ENCODE assay signal across 1 cellular context in genomic region chr6:31776961-31777666, GRCh38.
TF ChIP-seq lines count a peak whose summit lies in the region.

TSS of gene VWA7 (minus strand) at chr6:31777328. CDS start at chr6:31776779, 549 bp downstream.

TF ChIP-seq in HepG2, 621 proteins besides CTCF, POLR2A, EP300 and RAD21 (continued from another document and continues in another):
- TF ChIP-seq ATF3 (CRISPR knock-in tag; IDR thresholded peaks at IDR 0.05) (peak; percentile 80), MEF2D (CRISPR knock-in tag; IDR thresholded peaks at IDR 0.05) (peak; percentile 94), ZBED4 (CRISPR knock-in tag; IDR thresholded peaks at IDR 0.05; ENCODE audit: borderline replicate concordance) (peak; percentile 91; the same call in 1 of the 2 replicates), GLI4 (CRISPR knock-in tag; IDR thresholded peaks at IDR 0.05; ENCODE audit: borderline replicate concordance) (0 out of 2 replicates have a peak, but pooled peaks have one; percentile 50), SOX13 (IDR thresholded peaks at IDR 0.05) (no peak), SOX13 (CRISPR knock-in tag; conservative IDR thresholded peaks at IDR 0.05 in 1 of 2, IDR thresholded peaks at IDR 0.05 in 1 of 2) (peak in 1 of 2 experiments; percentile 64; a peak in 2 of 4 replicates), TAF15 (IDR thresholded peaks at IDR 0.05; ENCODE audit: low read depth, low read length, poor library complexity, severe bottlenecking) (peak; percentile 59), ZSCAN12 (CRISPR knock-in tag; IDR thresholded peaks at IDR 0.05) (no peak), ISL2 (CRISPR knock-in tag; IDR thresholded peaks at IDR 0.05) (peak; percentile 66), ZNF710 (CRISPR knock-in tag; IDR thresholded peaks at IDR 0.05; ENCODE audit: borderline replicate concordance) (peak; percentile 20; the same call in 1 of the 2 replicates), KLF13 (CRISPR knock-in tag; IDR thresholded peaks at IDR 0.05) (no peak), PATZ1 (CRISPR knock-in tag; IDR thresholded peaks at IDR 0.05) (peak; percentile 92), JUND (CRISPR knock-in tag; IDR thresholded peaks at IDR 0.05) (peak; percentile 68; the same call in 1 of the 2 replicates), MTERF4 (CRISPR knock-in tag; IDR thresholded peaks at IDR 0.05) (no peak), BHLHE40 (IDR thresholded peaks at IDR 0.05; ENCODE audit: low read length) (no peak), ZNF574 (CRISPR knock-in tag; IDR thresholded peaks at IDR 0.05) (peak; percentile 57; the same call in 1 of the 2 replicates), NFKB2 (CRISPR knock-in tag; IDR thresholded peaks at IDR 0.05; ENCODE audit: borderline replicate concordance) (peak; percentile 16; the same call in 1 of the 2 replicates), ZNF792 (CRISPR knock-in tag; IDR thresholded peaks at IDR 0.05) (0 out of 2 replicates have a peak, but pooled peaks have one; percentile 52), MIXL1 (CRISPR knock-in tag; IDR thresholded peaks at IDR 0.05) (peak; percentile 94), NONO (IDR thresholded peaks at IDR 0.05) (no peak), NONO (CRISPR knock-in tag; conservative IDR thresholded peaks at IDR 0.05) (peak; percentile 93), HNF1B (CRISPR knock-in tag; IDR thresholded peaks at IDR 0.05) (peak; percentile 96), ZNF143 (CRISPR knock-in tag; IDR thresholded peaks at IDR 0.05) (peak; percentile 17; the same call in 1 of the 2 replicates), ZNF263 (CRISPR knock-in tag; IDR thresholded peaks at IDR 0.05) (peak; percentile 83), POGK (CRISPR knock-in tag; conservative IDR thresholded peaks at IDR 0.05) (0 out of 2 replicates have a peak, but pooled peaks have one; percentile 45), ZBTB40 (IDR thresholded peaks at IDR 0.05) (no peak), ZBTB40 (CRISPR knock-in tag; IDR thresholded peaks at IDR 0.05) (peak; percentile 58; the same call in 1 of the 2 replicates), ZNF292 (CRISPR knock-in tag; IDR thresholded peaks at IDR 0.05; ENCODE audit: borderline replicate concordance, low read depth) (peak; percentile 52)
